In genomic region chr11:30196400-30197206, GRCh38 we compare ENCODE assay signal across 10 cellular contexts. TPM values are rescaled to one million over a fixed set of nuclear protein-coding genes. Genes with fewer than 3 reads are reported as not detected.
A peak's percentile ranks its signal among the peaks of the same experiment; 100 is the strongest.
DNase-seq lines count a peak whose midpoint lies in the region; ATAC-seq and TF ChIP-seq lines count a peak whose summit lies in the region.
"Had no signal": no experiment of that assay in that cellular context is flagged by ENCODE, and none has a peak within 500 bp of the region (broad histone marks: within the 10 kb centered on the region; RNA-seq: fewer than 3 reads in every experiment).

No MANE protein-coding gene starts in this region.

- no peaks in the 10 kb centered on the region for H3K9me2 ChIP-seq in SU-DHL-6 (replicated peaks; ENCODE audit: insufficient read depth, low read length)

- peak; percentile 63 for TF ChIP-seq CTCF in SU-DHL-6 (IDR thresholded peaks at IDR 0.05; ENCODE audit: insufficient read depth, low read length, poor library complexity, severe bottlenecking)
- peak; percentile 6 to 53 (median 42) for TF ChIP-seq CTCF in breast epithelium (IDR thresholded peaks at IDR 0.05)

- no peaks in the 10 kb centered on the region for H3K4me1 ChIP-seq in breast epithelium
- H3K4me1 ChIP-seq: BLaER1 treated with 17β-estradiol and CSF1 and Interleukin-3, amounts not matched to agents 10 nM and 100 nM had no signal

- no peaks in the 10 kb centered on the region for H3K79me2 ChIP-seq in SU-DHL-6 (ENCODE audit: insufficient read depth, low read length)

- H3K36me3 ChIP-seq in SU-DHL-6 (ENCODE audit: low read length) (no peaks in the 10 kb centered on the region), breast epithelium (no peaks in the 10 kb centered on the region)
- H3K36me3 ChIP-seq: BLaER1 treated with 17β-estradiol and CSF1 and Interleukin-3, amounts not matched to agents 10 nM and 100 nM had no signal

- H3K27me3 ChIP-seq in SU-DHL-6 (ENCODE audit: low read length) (no peaks in the 10 kb centered on the region), breast epithelium (no peaks in the 10 kb centered on the region)
- H3K27me3 ChIP-seq: BLaER1 treated with 17β-estradiol and CSF1 and Interleukin-3, amounts not matched to agents 10 nM and 100 nM had no signal

- no peaks in the 10 kb centered on the region for H4K20me1 ChIP-seq in SU-DHL-6 (ENCODE audit: low read depth, low read length)
- H4K20me1 ChIP-seq: BLaER1 treated with 17β-estradiol and CSF1 and Interleukin-3, amounts not matched to agents 10 nM and 100 nM had no signal

- H3K27ac ChIP-seq in SU-DHL-6 (ENCODE audit: low read depth, low read length) (no peak overlapping the region), breast epithelium (no peak overlapping the region)
- H3K27ac ChIP-seq: BLaER1 treated with 17β-estradiol and CSF1 and Interleukin-3, amounts not matched to agents 10 nM and 100 nM had no signal

- H2AFZ ChIP-seq in SU-DHL-6 (ENCODE audit: low read depth, low read length, severe bottlenecking), result no peak overlapping the region

- H3K9me3 ChIP-seq in SU-DHL-6 (ENCODE audit: insufficient read depth, low read length) (no peaks in the 10 kb centered on the region), breast epithelium (no peaks in the 10 kb centered on the region)

- TF ChIP-seq POLR2A in breast epithelium (IDR thresholded peaks at IDR 0.05), result no peak

- H3K4me2 ChIP-seq in SU-DHL-6 (ENCODE audit: low read depth, low read length, poor library complexity, severe bottlenecking), result no peak overlapping the region
- H3K4me2 ChIP-seq: BLaER1 treated with 17β-estradiol and CSF1 and Interleukin-3, amounts not matched to agents 10 nM and 100 nM had no signal

- H3F3A ChIP-seq in SU-DHL-6 (ENCODE audit: insufficient read depth), result no peaks in the 10 kb centered on the region

- H3K4me3 ChIP-seq in SU-DHL-6 (ENCODE audit: insufficient read depth, low read length, poor library complexity, severe bottlenecking) (no peak overlapping the region), breast epithelium (no peak overlapping the region)
- H3K4me3 ChIP-seq: BLaER1 treated with 17β-estradiol and CSF1 and Interleukin-3, amounts not matched to agents 10 nM and 100 nM had no signal

- intact Hi-C loops in breast epithelium (cut with DNase I; ENCODE audit: low total_unique reads), result no loop called here

- no peak overlapping the region for H3K9ac ChIP-seq in SU-DHL-6 (ENCODE audit: low read length)
- H3K9ac ChIP-seq: BLaER1 treated with 17β-estradiol and CSF1 and Interleukin-3, amounts not matched to agents 10 nM and 100 nM had no signal

- peak; percentile 93 for ATAC-seq in GM21619 (IDR thresholded peaks at IDR 0.05; ENCODE audit: unreplicated experiment)

- DNase-seq in NCI-H1417 (lab: John Stamatoyannopoulos, UW) (peak; percentile 44 to 97 (median 68)), NCI-H1417 treated with DMSO at 0.1 percent for 48 hours (lab: John Stamatoyannopoulos, UW) (no peak), HT1080 (ENCODE audit: low read depth) (peak; percentile 49), breast epithelium (ENCODE audit: low spot score in 2 of 2) (peak in 1 of 2 donors; percentile 57), kidney tubule cell (ENCODE audit: low spot score) (peak; percentile 48)
- DNase-seq in stimulated activated CD4-positive, alpha-beta T cell treated with anti-CD3 and anti-CD28 coated beads, Interleukin-4, amount 100 ng/mL, for 4 hours, result peak; percentile 4 to 25

RNA-seq across cellular contexts. Expression of gene FSHB, which starts 34.2 kb away (rescaled TPM):
- total RNA-seq in HT1080 (2014; rRNA removed; shearing (Covaris generic)), result not detected in 2 replicates
- not detected in 2 replicates for polyA plus RNA-seq in HT1080 (2015; cell fraction: cytosol; rRNA removed)
- not detected in 2 replicates for polyA plus RNA-seq in HT1080 (2015; cell fraction: nucleus; rRNA removed)
- not detected for total RNA-seq in breast epithelium
- total RNA-seq: lower leg skin had no signal
